27 cellular contexts compared by ENCODE assay signal in genomic region chr2:135151615-135152014, GRCh38.
"Had no signal": no experiment of that assay in that cellular context is flagged by ENCODE, and none has a peak within 500 bp of the region (broad histone marks: within the 10 kb centered on the region; RNA-seq: fewer than 3 reads in every experiment).

No MANE protein-coding gene starts in this region.

- H3K27me3 ChIP-seq: ascending aorta, brain microvascular endothelial cell, gastroesophageal sphincter, stomach, suprapubic skin, transverse colon, vagina had no signal

- H3K27me3 Mint-ChIP-seq: activated naive CD4-positive, alpha-beta T cell treated with anti-CD3 and anti-CD28 coated beads, Interleukin-2, amount 50 U/mL, for 24 hours; naive thymus-derived CD4-positive, alpha-beta T cell; stimulated activated memory B cell treated with anti-CD40 and anti-IgM and Interleukin-4, amounts not matched to agents 10 μg/mL and 1 μg/mL and 100 μg/mL, for 72 hours; T-cell had no signal

- H3K9me3 ChIP-seq: ascending aorta, gastroesophageal sphincter, lower lobe of right lung, prostate gland, stomach, suprapubic skin, transverse colon, vagina had no signal

- DNase-seq: activated CD4-positive, alpha-beta T cell treated with anti-CD3 and anti-CD28 coated beads for 1 hour; activated CD4-positive, alpha-beta T cell treated with anti-CD3 and anti-CD28 coated beads, Interleukin-2, amount 50 U/mL, for 1 hour; activated CD8-positive, alpha-beta T cell treated with anti-CD3 and anti-CD28 coated beads, Interleukin-2, amount 10 ng/mL, durations not matched to agents 7 days and 5 days; activated gamma-delta T cell treated with Interleukin-2 at 50 U/mL for 16 hours; brain microvascular endothelial cell; cerebellar nuclear complex; cortex of kidney; endodermal cell; head of caudate nucleus; left colon; lower lobe of right lung; naive thymus-derived CD4-positive, alpha-beta T cell; stimulated activated CD4-positive, alpha-beta T cell treated with anti-CD3 and anti-CD28 coated beads, Interleukin-2, amount 100 ng/mL, for 24 hours; stomach; T-cell; transverse colon; WERI-Rb-1 had no signal

- H3K4me1 ChIP-seq: ascending aorta, gastroesophageal sphincter, lower lobe of right lung, prostate gland, transverse colon, vagina had no signal

- H3K36me3 ChIP-seq: prostate gland had no signal

- H3K27ac Mint-ChIP-seq: activated CD8-positive, alpha-beta T cell treated with anti-CD3 and anti-CD28 coated beads, Interleukin-2, amount 10 ng/mL, durations not matched to agents 7 days and 5 days; activated T-helper 1 cell treated with anti-CD3 and anti-CD28 coated beads, Interleukin-12 subunit alpha, Interleukin-12 subunit beta, Interleukin-2, Interleukin-4 antibody, amounts not matched to agents 30 ng/mL and 10 ng/mL and 1 ng/mL, durations not matched to agents 14 hours and 24 hours and 36 hours; endodermal cell; stimulated activated memory B cell treated with anti-CD40 and anti-IgM and Interleukin-4, amounts not matched to agents 10 μg/mL and 1 μg/mL and 100 μg/mL, for 72 hours; T-cell had no signal

- H3K4me3 ChIP-seq: ascending aorta, gastroesophageal sphincter, lower lobe of right lung, prostate gland, skin epidermis, stomach, suprapubic skin, transverse colon, vagina had no signal

- H3K27ac ChIP-seq: ascending aorta, brain microvascular endothelial cell, epithelial cell of prostate, gastroesophageal sphincter, lower lobe of right lung, prostate gland, skin epidermis, stomach, suprapubic skin, transverse colon, vagina, WERI-Rb-1 had no signal

- H3K9me3 Mint-ChIP-seq: activated naive CD4-positive, alpha-beta T cell treated with anti-CD3 and anti-CD28 coated beads, Interleukin-2, amount 50 U/mL, for 24 hours; activated T-helper 1 cell treated with anti-CD3 and anti-CD28 coated beads, Interleukin-12 subunit alpha, Interleukin-12 subunit beta, Interleukin-2, Interleukin-4 antibody, amounts not matched to agents 30 ng/mL and 10 ng/mL and 1 ng/mL, durations not matched to agents 14 hours and 24 hours and 36 hours; endodermal cell; naive thymus-derived CD4-positive, alpha-beta T cell; stimulated activated memory B cell treated with anti-CD40 and anti-IgM and Interleukin-4, amounts not matched to agents 10 μg/mL and 1 μg/mL and 100 μg/mL, for 72 hours; T-cell had no signal

- ATAC-seq: activated CD8-positive, alpha-beta T cell treated with anti-CD3 and anti-CD28 coated beads, Interleukin-2, amount 10 ng/mL, durations not matched to agents 7 days and 5 days; gastroesophageal sphincter; lower lobe of right lung; naive thymus-derived CD4-positive, alpha-beta T cell; stimulated activated memory B cell treated with anti-CD40 and anti-IgM and Interleukin-4, amounts not matched to agents 10 μg/mL and 1 μg/mL and 100 μg/mL, for 72 hours; T-cell had no signal

- H3K4me3 Mint-ChIP-seq: activated CD8-positive, alpha-beta T cell treated with anti-CD3 and anti-CD28 coated beads, Interleukin-2, amount 10 ng/mL, durations not matched to agents 7 days and 5 days; activated naive CD4-positive, alpha-beta T cell treated with anti-CD3 and anti-CD28 coated beads, Interleukin-2, amount 50 U/mL, for 24 hours; activated T-helper 1 cell treated with anti-CD3 and anti-CD28 coated beads, Interleukin-12 subunit alpha, Interleukin-12 subunit beta, Interleukin-2, Interleukin-4 antibody, amounts not matched to agents 30 ng/mL and 10 ng/mL and 1 ng/mL, durations not matched to agents 14 hours and 24 hours and 36 hours; endodermal cell; naive thymus-derived CD4-positive, alpha-beta T cell; stimulated activated memory B cell treated with anti-CD40 and anti-IgM and Interleukin-4, amounts not matched to agents 10 μg/mL and 1 μg/mL and 100 μg/mL, for 72 hours; T-cell had no signal
